In the genomic region with DNA sequence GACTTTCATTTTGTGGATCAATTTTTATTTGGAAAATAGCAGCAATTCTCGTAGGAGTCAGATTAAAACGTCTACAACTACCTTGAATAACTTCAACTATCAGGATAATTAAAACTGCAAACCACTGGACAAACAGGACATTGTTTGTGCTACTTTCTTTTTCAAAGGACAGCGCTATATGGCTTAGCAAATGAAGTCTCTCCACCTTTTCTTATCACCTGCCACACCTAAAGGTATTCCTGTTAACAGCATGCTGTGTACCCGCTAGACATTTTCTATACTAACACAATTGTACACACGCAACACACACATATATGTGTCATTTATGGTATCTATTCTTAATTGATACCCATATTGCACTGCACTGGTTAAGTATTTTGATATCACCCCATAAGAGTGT, we compare ENCODE assay signal across 10 cellular contexts. TPM values are rescaled to one million over a fixed set of nuclear protein-coding genes. Genes with fewer than 3 reads are reported as not detected.
"Had no signal": no experiment of that assay in that cellular context is flagged by ENCODE, and none has a peak within 500 bp of the region (broad histone marks: within the 10 kb centered on the region; RNA-seq: fewer than 3 reads in every experiment).

No MANE protein-coding gene starts in this region.

- FAIRE-seq: H1, H54, HTR-8/SVneo had no signal

- H3K4me3 ChIP-seq: GM23338, K562 had no signal

- DNase-seq: H9, HFFc6, IMR-90, KG1 had no signal

- H3K4me2 ChIP-seq: GM23338 had no signal

- H2AFZ ChIP-seq: GM23338 had no signal

- ATAC-seq: GM23338, HCT116, K562 had no signal

RNA-seq across cellular contexts. Expression of gene MNS1, which starts 19.2 kb away (rescaled TPM):
- total RNA-seq: H1 had no signal
